ENCODE assay signal across 22 cellular contexts in genomic region chr19:57338798-57339378, GRCh38. TPM values are rescaled to one million over a fixed set of nuclear protein-coding genes. Genes with fewer than 3 reads are reported as not detected.
DNase-seq lines count a peak whose midpoint lies in the region; ATAC-seq and TF ChIP-seq lines count a peak whose summit lies in the region.
"Had no signal": no experiment of that assay in that cellular context is flagged by ENCODE, and none has a peak within 500 bp of the region (broad histone marks: within the 10 kb centered on the region; RNA-seq: fewer than 3 reads in every experiment).

No MANE protein-coding gene starts in this region.

- DNase-seq in Right ventricle myocardium inferior (ENCODE audit: missing footprints): no peak
- DNase-seq in cardiac septum (ENCODE audit: low spot score): no peak
- DNase-seq in fibroblast of peridontal ligament (ENCODE audit: extremely low read depth): peak; percentile 27
- peak; percentile 54 for DNase-seq in iris pigment epithelial cell (ENCODE audit: low read depth)
- no peak for DNase-seq in colonic mucosa
- no peak for DNase-seq in T-helper 1 cell
- DNase-seq in iPS-NIHi11 (ENCODE audit: low spot score): no peak
- DNase-seq: 8988T; activated CD4-positive, alpha-beta T cell treated with anti-CD3 and anti-CD28 coated beads for 4 hours; activated naive CD8-positive, alpha-beta T cell treated with anti-CD3 and anti-CD28 coated beads for 36 hours; EL; left lung; NCI-H1694 treated with DMSO at 0.1 percent for 48 hours; NCI-H82; SHP77 treated with DMSO at 0.1 percent for 48 hours; spleen; stimulated activated CD4-positive, alpha-beta T cell treated with anti-CD3 and anti-CD28 coated beads, Interleukin-4, amount 100 ng/mL, for 24 hours had no signal

- TF ChIP-seq CTCF in colonic mucosa (IDR thresholded peaks at IDR 0.05): no peak

- H3K9ac ChIP-seq in colonic mucosa (ENCODE audit: low read depth in 2 of 2, low read length in 2 of 2): no peak overlapping the region
- H3K9ac ChIP-seq: BLaER1 treated with 17β-estradiol and CSF1 and Interleukin-3, amounts not matched to agents 10 nM and 100 nM had no signal

- H3K27ac ChIP-seq in colonic mucosa: no peak overlapping the region
- H3K27ac ChIP-seq: BLaER1 treated with 17β-estradiol and CSF1 and Interleukin-3, amounts not matched to agents 10 nM and 100 nM; left lung; neutrophil; spleen had no signal

- no peaks in the 10 kb centered on the region for H3K27me3 ChIP-seq in colonic mucosa
- H3K27me3 ChIP-seq: BLaER1 treated with 17β-estradiol and CSF1 and Interleukin-3, amounts not matched to agents 10 nM and 100 nM; gastroesophageal sphincter; left lung; spleen had no signal

- H3K36me3 ChIP-seq in colonic mucosa: no peaks in the 10 kb centered on the region
- H3K36me3 ChIP-seq: gastroesophageal sphincter, left lung, neutrophil had no signal

- ATAC-seq in Right ventricle myocardium inferior (peak; percentile 81), GM19351 (IDR thresholded peaks at IDR 0.05; ENCODE audit: unreplicated experiment) (no peak)
- ATAC-seq: gastroesophageal sphincter, HCT116, left lung had no signal

- no peak overlapping the region for H3K4me3 ChIP-seq in colonic mucosa
- H3K4me3 ChIP-seq: BLaER1 treated with 17β-estradiol and CSF1 and Interleukin-3, amounts not matched to agents 10 nM and 100 nM; gastroesophageal sphincter; left lung; spleen had no signal

- no peaks in the 10 kb centered on the region for H3K4me1 ChIP-seq in colonic mucosa
- H3K4me1 ChIP-seq: left lung, spleen had no signal

- H3K9me3 ChIP-seq in colonic mucosa: no peaks in the 10 kb centered on the region
- H3K9me3 ChIP-seq: BLaER1 treated with 17β-estradiol and CSF1 and Interleukin-3, amounts not matched to agents 10 nM and 100 nM; gastroesophageal sphincter; left lung; neutrophil had no signal

- intact Hi-C loops in Right ventricle myocardium inferior (cut with DNase I): no loop called here
- intact Hi-C loops in cardiac septum (cut with DNase I): no loop called here
- intact Hi-C loops in colonic mucosa (cut with DNase I): no loop called here

RNA-seq across cellular contexts. Expression of gene ZNF304, which starts 12.2 kb away (rescaled TPM):
- 7.8 TPM for total RNA-seq in Right ventricle myocardium inferior
- 10.0 TPM for total RNA-seq in cardiac septum
- total RNA-seq in colonic mucosa: 1 to 10 TPM; 3.6 TPM

RNA-seq across cellular contexts. Expression of gene ZNF543, which starts 18.6 kb away (rescaled TPM):
- total RNA-seq in Right ventricle myocardium inferior (5.3 TPM), cardiac septum (6.1 TPM), colonic mucosa (1 to 10 TPM; 3.2 to 3.7 TPM)

RNA-seq across cellular contexts. Expression of gene TRAPPC2B, which starts 24.5 kb away (rescaled TPM):
- total RNA-seq in Right ventricle myocardium inferior (9.7 TPM), cardiac septum (10.2 TPM), colonic mucosa (1 to 10 TPM; 3.8 to 4.6 TPM)

RNA-seq across cellular contexts. Expression of gene ZNF547, which starts 24.5 kb away (rescaled TPM):
- 2.4 TPM for total RNA-seq in Right ventricle myocardium inferior
- total RNA-seq in cardiac septum: 4.0 TPM
- 1 to 10 TPM; 1.2 to 2.3 TPM for total RNA-seq in colonic mucosa

RNA-seq across cellular contexts. Expression of gene ZNF548, which starts 50.8 kb away (rescaled TPM):
- total RNA-seq in Right ventricle myocardium inferior: 14.7 TPM
- total RNA-seq in cardiac septum: 16.1 TPM
- total RNA-seq in colonic mucosa: 1 to 10 TPM; 6.5 to 7.6 TPM

Comparison
In these comparisons a context has a peak if more than half of its experiments do, and no peak if none do; other contexts are left out.
1. DNase-seq: peak in fibroblast of peridontal ligament (single experiment) and iris pigment epithelial cell (single experiment); none in Right ventricle myocardium inferior (single experiment), cardiac septum (single experiment), colonic mucosa (single experiment), T-helper 1 cell (0 of 5) and iPS-NIHi11 (single experiment).